In the genomic region with DNA sequence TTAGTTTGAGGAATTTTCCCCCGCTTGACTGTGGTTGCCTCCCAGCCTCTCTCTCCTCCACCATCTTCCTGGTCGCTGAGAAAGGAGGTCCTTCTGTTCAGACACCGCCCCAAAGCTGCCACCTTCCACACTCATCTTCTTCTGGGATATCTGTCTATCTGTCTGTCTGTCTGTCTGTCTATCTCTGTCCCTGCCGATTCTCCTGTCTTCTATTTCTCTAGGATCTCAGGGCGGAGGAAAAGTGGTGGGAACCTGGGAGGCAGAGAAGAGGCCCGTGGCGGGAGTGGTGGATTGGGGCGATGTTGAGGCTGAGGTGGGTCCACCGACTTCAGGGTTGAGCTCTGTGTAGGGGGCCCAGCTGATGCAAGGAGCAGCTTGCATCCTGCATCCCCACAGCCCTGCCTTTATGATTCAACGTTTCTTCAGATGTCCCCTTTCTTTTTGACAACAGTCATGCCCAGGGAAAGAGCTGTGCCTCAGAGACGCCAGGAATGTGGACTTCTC, we compare ENCODE assay signal across 1 cellular context.
TF ChIP-seq lines count a peak whose summit lies in the region.

No MANE protein-coding gene starts in this region.

TF ChIP-seq in GM23338, 12 proteins besides CTCF, POLR2A, EP300 and RAD21 (continued from another document):
- TF ChIP-seq, protein P1, sequence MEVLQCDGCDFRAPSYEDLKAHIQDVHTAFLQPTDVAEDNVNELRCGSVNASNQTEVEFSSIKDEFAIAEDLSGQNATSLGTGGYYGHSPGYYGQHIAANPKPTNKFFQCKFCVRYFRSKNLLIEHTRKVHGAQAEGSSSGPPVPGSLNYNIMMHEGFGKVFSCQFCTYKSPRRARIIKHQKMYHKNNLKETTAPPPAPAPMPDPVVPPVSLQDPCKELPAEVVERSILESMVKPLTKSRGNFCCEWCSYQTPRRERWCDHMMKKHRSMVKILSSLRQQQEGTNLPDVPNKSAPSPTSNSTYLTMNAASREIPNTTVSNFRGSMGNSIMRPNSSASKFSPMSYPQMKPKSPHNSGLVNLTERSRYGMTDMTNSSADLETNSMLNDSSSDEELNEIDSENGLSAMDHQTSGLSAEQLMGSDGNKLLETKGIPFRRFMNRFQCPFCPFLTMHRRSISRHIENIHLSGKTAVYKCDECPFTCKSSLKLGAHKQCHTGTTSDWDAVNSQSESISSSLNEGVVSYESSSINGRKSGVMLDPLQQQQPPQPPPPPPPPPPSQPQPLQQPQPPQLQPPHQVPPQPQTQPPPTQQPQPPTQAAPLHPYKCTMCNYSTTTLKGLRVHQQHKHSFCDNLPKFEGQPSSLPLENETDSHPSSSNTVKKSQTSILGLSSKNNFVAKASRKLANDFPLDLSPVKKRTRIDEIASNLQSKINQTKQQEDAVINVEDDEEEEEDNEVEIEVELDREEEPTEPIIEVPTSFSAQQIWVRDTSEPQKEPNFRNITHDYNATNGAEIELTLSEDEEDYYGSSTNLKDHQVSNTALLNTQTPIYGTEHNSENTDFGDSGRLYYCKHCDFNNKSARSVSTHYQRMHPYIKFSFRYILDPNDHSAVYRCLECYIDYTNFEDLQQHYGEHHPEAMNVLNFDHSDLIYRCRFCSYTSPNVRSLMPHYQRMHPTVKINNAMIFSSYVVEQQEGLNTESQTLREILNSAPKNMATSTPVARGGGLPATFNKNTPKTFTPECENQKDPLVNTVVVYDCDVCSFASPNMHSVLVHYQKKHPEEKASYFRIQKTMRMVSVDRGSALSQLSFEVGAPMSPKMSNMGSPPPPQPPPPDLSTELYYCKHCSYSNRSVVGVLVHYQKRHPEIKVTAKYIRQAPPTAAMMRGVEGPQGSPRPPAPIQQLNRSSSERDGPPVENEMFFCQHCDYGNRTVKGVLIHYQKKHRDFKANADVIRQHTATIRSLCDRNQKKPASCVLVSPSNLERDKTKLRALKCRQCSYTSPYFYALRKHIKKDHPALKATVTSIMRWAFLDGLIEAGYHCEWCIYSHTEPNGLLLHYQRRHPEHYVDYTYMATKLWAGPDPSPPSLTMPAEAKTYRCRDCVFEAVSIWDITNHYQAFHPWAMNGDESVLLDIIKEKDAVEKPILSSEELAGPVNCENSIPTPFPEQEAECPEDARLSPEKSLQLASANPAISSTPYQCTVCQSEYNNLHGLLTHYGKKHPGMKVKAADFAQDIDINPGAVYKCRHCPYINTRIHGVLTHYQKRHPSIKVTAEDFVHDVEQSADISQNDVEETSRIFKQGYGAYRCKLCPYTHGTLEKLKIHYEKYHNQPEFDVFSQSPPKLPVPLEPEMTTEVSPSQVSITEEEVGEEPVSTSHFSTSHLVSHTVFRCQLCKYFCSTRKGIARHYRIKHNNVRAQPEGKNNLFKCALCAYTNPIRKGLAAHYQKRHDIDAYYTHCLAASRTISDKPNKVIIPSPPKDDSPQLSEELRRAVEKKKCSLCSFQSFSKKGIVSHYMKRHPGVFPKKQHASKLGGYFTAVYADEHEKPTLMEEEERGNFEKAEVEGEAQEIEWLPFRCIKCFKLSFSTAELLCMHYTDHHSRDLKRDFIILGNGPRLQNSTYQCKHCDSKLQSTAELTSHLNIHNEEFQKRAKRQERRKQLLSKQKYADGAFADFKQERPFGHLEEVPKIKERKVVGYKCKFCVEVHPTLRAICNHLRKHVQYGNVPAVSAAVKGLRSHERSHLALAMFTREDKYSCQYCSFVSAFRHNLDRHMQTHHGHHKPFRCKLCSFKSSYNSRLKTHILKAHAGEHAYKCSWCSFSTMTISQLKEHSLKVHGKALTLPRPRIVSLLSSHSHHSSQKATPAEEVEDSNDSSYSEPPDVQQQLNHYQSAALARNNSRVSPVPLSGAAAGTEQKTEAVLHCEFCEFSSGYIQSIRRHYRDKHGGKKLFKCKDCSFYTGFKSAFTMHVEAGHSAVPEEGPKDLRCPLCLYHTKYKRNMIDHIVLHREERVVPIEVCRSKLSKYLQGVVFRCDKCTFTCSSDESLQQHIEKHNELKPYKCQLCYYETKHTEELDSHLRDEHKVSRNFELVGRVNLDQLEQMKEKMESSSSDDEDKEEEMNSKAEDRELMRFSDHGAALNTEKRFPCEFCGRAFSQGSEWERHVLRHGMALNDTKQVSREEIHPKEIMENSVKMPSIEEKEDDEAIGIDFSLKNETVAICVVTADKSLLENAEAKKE (CRISPR knock-in tag; IDR thresholded peaks at IDR 0.05), result no peak
- TF ChIP-seq NANOG (IDR thresholded peaks at IDR 0.05; ENCODE audit: borderline replicate concordance), result no peak
- no peak for TF ChIP-seq EZH2phosphoT487 (IDR thresholded peaks at IDR 0.05; ENCODE audit: unreplicated experiment)
- TF ChIP-seq EZH2 (IDR thresholded peaks at IDR 0.05; ENCODE audit: low read depth, unreplicated experiment), result no peak
TF ChIP-seq in GM23338: peak in this region for 0.
